Comparison of ENCODE assay signal across 9 cellular contexts in genomic region chr9:87445646-87446045, GRCh38. TPM values are rescaled to one million over a fixed set of nuclear protein-coding genes. Genes with fewer than 3 reads are reported as not detected.
DNase-seq lines count a peak whose midpoint lies in the region; ATAC-seq and TF ChIP-seq lines count a peak whose summit lies in the region.
"Had no signal": no experiment of that assay in that cellular context is flagged by ENCODE, and none has a peak within 500 bp of the region (broad histone marks: within the 10 kb centered on the region; RNA-seq: fewer than 3 reads in every experiment).

No MANE protein-coding gene starts in this region.

- H3K9me3 ChIP-seq in T-helper 17 cell (ENCODE audit: control insufficient read depth, low read length, poor library complexity, severe bottlenecking), result no peaks in the 10 kb centered on the region
- no peaks in the 10 kb centered on the region for H3K9me3 ChIP-seq in cardiac muscle cell (ENCODE audit: low read depth)

- H3K27me3 ChIP-seq in cardiac muscle cell, result no peaks in the 10 kb centered on the region

- peak overlapping the region; percentile 61 for H3K4me3 Mint-ChIP-seq in T-helper 17 cell

- no peaks in the 10 kb centered on the region for H3K4me1 ChIP-seq in cardiac muscle cell (ENCODE audit: low read depth)

- no peak overlapping the region for H3K27ac ChIP-seq in cardiac muscle cell
- H3K27ac ChIP-seq: epithelial cell of prostate had no signal

- no peaks in the 10 kb centered on the region for H3K36me3 ChIP-seq in cardiac muscle cell

- DNase-seq in DMS153 (lab: John Stamatoyannopoulos, UW), result peak; percentile 30
- no peak for DNase-seq in T-helper 17 cell
- peak; percentile 27 to 65 for DNase-seq in cardiac muscle cell (ENCODE audit: low read depth in 1 of 2, low spot score in 1 of 2)
- peak; percentile 61 for DNase-seq in retina
- no peak for DNase-seq in NCI-H446 treated with DMSO at 0.1 percent for 48 hours (lab: John Stamatoyannopoulos, UW)
- no peak for DNase-seq in NCI-H69 (lab: John Stamatoyannopoulos, UW)

- no peak for TF ChIP-seq CTCF in cardiac muscle cell (IDR thresholded peaks at IDR 0.05; ENCODE audit: low read depth, low read length)

- H3K27ac Mint-ChIP-seq in T-helper 17 cell, result no peak overlapping the region

- no peaks in the 10 kb centered on the region for H3K4me1 Mint-ChIP-seq in T-helper 17 cell

- H3K36me3 Mint-ChIP-seq in T-helper 17 cell (ENCODE audit: low read depth), result no peaks in the 10 kb centered on the region

- H3K27me3 Mint-ChIP-seq in T-helper 17 cell, result peaks cover 13% of the 10 kb centered on the region

- no peak overlapping the region for H3K4me3 ChIP-seq in cardiac muscle cell

- ATAC-seq in GM19043 (IDR thresholded peaks at IDR 0.05; ENCODE audit: low read depth, unreplicated experiment) (peak; percentile 97), HG03135 (IDR thresholded peaks at IDR 0.05; ENCODE audit: unreplicated experiment) (peak; percentile 62), T-helper 17 cell (peak; percentile 55)

RNA-seq across cellular contexts. Expression of gene DAPK1, which starts 52.0 kb away (rescaled TPM):
- total RNA-seq in T-helper 17 cell, result 1 to 10 TPM; 1.7 to 3.2 TPM
- 24.6 and 39.6 TPM in 2 replicates for total RNA-seq in cardiac muscle cell
- polyA plus RNA-seq in cardiac muscle cell, result 21.0 and 25.2 TPM in 2 replicates

Comparison
In these comparisons a context has a peak if more than half of its experiments do, and no peak if none do; other contexts are left out.
1. DNase-seq: peak in DMS153 (single experiment), cardiac muscle cell (2 of 2) and retina (single experiment); none in T-helper 17 cell (0 of 3), NCI-H446 treated with DMSO at 0.1 percent for 48 hours (single experiment) and NCI-H69 (single experiment).
2. Peak in every context shown above with its lines, with median percentiles within 50 percentile points of each other: ATAC-seq.